Comparison of ENCODE assay signal across 9 cellular contexts in genomic region chr14:49897414-49897813, GRCh38. TPM values are rescaled to one million over a fixed set of nuclear protein-coding genes. Genes with fewer than 3 reads are reported as not detected.
DNase-seq lines count a peak whose midpoint lies in the region; ATAC-seq, FAIRE-seq and TF ChIP-seq lines count a peak whose summit lies in the region.
"Had no signal": no experiment of that assay in that cellular context is flagged by ENCODE, and none has a peak within 500 bp of the region (broad histone marks: within the 10 kb centered on the region; RNA-seq: fewer than 3 reads in every experiment).

No MANE protein-coding gene starts in this region.

- H3K4me3 ChIP-seq in BLaER1 treated with 17β-estradiol and CSF1 and Interleukin-3, amounts not matched to agents 10 nM and 100 nM, result peak overlapping the region in 9 of 10 experiments; percentile 79 to 99 (median 95); a peak in 14 of 20 replicates
- peak overlapping the region; percentile 98 for H3K4me3 ChIP-seq in Karpas-422 (ENCODE audit: low read length)
- H3K4me3 ChIP-seq in breast epithelium, result peak overlapping the region in 1 of 3 donors; percentile 21
- H3K4me3 ChIP-seq in pancreas, result peak overlapping the region in 1 of 4 donors; percentile 92

- H3K4me2 ChIP-seq in BLaER1 treated with 17β-estradiol and CSF1 and Interleukin-3, amounts not matched to agents 10 nM and 100 nM, result peak overlapping the region; percentile 80 to 98 (median 87); a peak in 21 of 22 replicates
- H3K4me2 ChIP-seq in Karpas-422 (ENCODE audit: low read depth, low read length, poor library complexity, severe bottlenecking), result peak overlapping the region; percentile 72

- peaks cover 55% of the 10 kb centered on the region for H3K79me2 ChIP-seq in Karpas-422 (ENCODE audit: low read length)

- no peak for FAIRE-seq in pancreas (lab: Jason Lieb, UNC)

- peaks cover 3% of the 10 kb centered on the region for H3K9me3 Mint-ChIP-seq in nephron progenitor cell

- DNase-seq in Karpas-422, result no peak
- DNase-seq in breast epithelium (ENCODE audit: low spot score in 2 of 2), result no peak
- DNase-seq in nephron progenitor cell, result no peak
- no peak for DNase-seq in posterior cingulate gyrus
- DNase-seq in COLO668 (lab: John Stamatoyannopoulos, UW; ENCODE audit: unreplicated experiment), result no peak
- DNase-seq in pancreas, result no peak
- DNase-seq: NCI-H1436 had no signal

- H3K27me3 Mint-ChIP-seq in nephron progenitor cell (ENCODE audit: low read depth, poor library complexity), result peaks cover 2% of the 10 kb centered on the region

- no peak overlapping the region for H2AFZ ChIP-seq in Karpas-422 (ENCODE audit: low read length)

- no peaks in the 10 kb centered on the region for H3K9me2 ChIP-seq in Karpas-422 (replicated peaks; ENCODE audit: insufficient read depth, low read length)

- peaks cover 15 to 40% (median 31%) of the 10 kb centered on the region in 10 experiments for H3K4me1 ChIP-seq in BLaER1 treated with 17β-estradiol and CSF1 and Interleukin-3, amounts not matched to agents 10 nM and 100 nM
- H3K4me1 ChIP-seq in Karpas-422 (ENCODE audit: low read length) (peaks cover 49% of the 10 kb centered on the region), breast epithelium (peaks cover 0 to 24% of the 10 kb centered on the region in 2 donors), pancreas (peaks cover 17 to 44% (median 40%) of the 10 kb centered on the region in 3 donors)

- no peaks in the 10 kb centered on the region for H3K27me3 ChIP-seq in BLaER1 treated with 17β-estradiol and CSF1 and Interleukin-3, amounts not matched to agents 10 nM and 100 nM
- H3K27me3 ChIP-seq in Karpas-422 (ENCODE audit: low read length) (no peaks in the 10 kb centered on the region), breast epithelium (no peaks in the 10 kb centered on the region), pancreas (no peaks in the 10 kb centered on the region)

- WGBS in pancreas, 2 donors, result 24 to 67% methylated on average over 1 of the region's 1 CpG

- peaks cover 39% of the 10 kb centered on the region for H3K36me3 Mint-ChIP-seq in nephron progenitor cell (ENCODE audit: low read depth)

- ATAC-seq in pancreas, result no peak
- ATAC-seq in HG02938 (IDR thresholded peaks at IDR 0.05; ENCODE audit: unreplicated experiment), result no peak

- H4K20me1 ChIP-seq in BLaER1 treated with 17β-estradiol and CSF1 and Interleukin-3, amounts not matched to agents 10 nM and 100 nM, result peaks cover 44 to 74% (median 62%) of the 10 kb centered on the region in 11 experiments
- peaks cover 31% of the 10 kb centered on the region for H4K20me1 ChIP-seq in Karpas-422 (ENCODE audit: insufficient read depth, low read depth, low read length)

- peaks cover 23 to 64% (median 40%) of the 10 kb centered on the region in 11 experiments; a peak in 21 of 22 replicates for H3K36me3 ChIP-seq in BLaER1 treated with 17β-estradiol and CSF1 and Interleukin-3, amounts not matched to agents 10 nM and 100 nM
- H3K36me3 ChIP-seq in Karpas-422 (ENCODE audit: insufficient read depth, low read length), result peaks cover 32% of the 10 kb centered on the region
- H3K36me3 ChIP-seq in breast epithelium, result no peaks in the 10 kb centered on the region
- peaks cover 0 to 6% (median 0%) of the 10 kb centered on the region in 3 donors for H3K36me3 ChIP-seq in pancreas

- peak overlapping the region; percentile 62 for H3K4me3 Mint-ChIP-seq in nephron progenitor cell

- peaks cover 38% of the 10 kb centered on the region for H3K4me1 Mint-ChIP-seq in nephron progenitor cell

- H3K9ac ChIP-seq in BLaER1 treated with 17β-estradiol and CSF1 and Interleukin-3, amounts not matched to agents 10 nM and 100 nM, result peak overlapping the region in 7 of 11 experiments; percentile 8 to 100 (median 98); a peak in 10 of 22 replicates
- H3K9ac ChIP-seq in Karpas-422 (ENCODE audit: low read length), result peak overlapping the region; percentile 3

- H3K27ac Mint-ChIP-seq in nephron progenitor cell, result no peak overlapping the region

- no peak for TF ChIP-seq POLR2A in breast epithelium (IDR thresholded peaks at IDR 0.05)

- peaks cover 0 to 5% (median 0%) of the 10 kb centered on the region in 11 experiments; a peak in 2 of 22 replicates for H3K9me3 ChIP-seq in BLaER1 treated with 17β-estradiol and CSF1 and Interleukin-3, amounts not matched to agents 10 nM and 100 nM (replicated peaks in 1 of 11)
- H3K9me3 ChIP-seq in Karpas-422 (ENCODE audit: low read length) (no peaks in the 10 kb centered on the region), breast epithelium (no peaks in the 10 kb centered on the region), pancreas (no peaks in the 10 kb centered on the region)

- peak overlapping the region in 5 of 11 experiments; percentile 12 to 98 (median 64); a peak in 8 of 22 replicates for H3K27ac ChIP-seq in BLaER1 treated with 17β-estradiol and CSF1 and Interleukin-3, amounts not matched to agents 10 nM and 100 nM
- H3K27ac ChIP-seq in Karpas-422 (ENCODE audit: low read length) (peak overlapping the region; percentile 91), breast epithelium (peak overlapping the region; percentile 20 to 99), pancreas (peak overlapping the region in 1 of 4 donors; percentile 20)

- intact Hi-C loops in breast epithelium (cut with DNase I; ENCODE audit: low total_unique reads), result loop anchor here (10.0 kb wide), 1 partner anchor 107 kb away; no protein-coding TSS in a partner anchor
- intact Hi-C loops in posterior cingulate gyrus (cut with DNase I), result no loop called here
- intact Hi-C loops in pancreas (cut with DNase I), result loop anchor here in 1 of 3 donors (10.0 kb wide), 1 partner anchor 107 kb away; no protein-coding TSS in a partner anchor

- TF ChIP-seq CTCF in breast epithelium (IDR thresholded peaks at IDR 0.05) (no peak), nephron progenitor cell (IDR thresholded peaks at IDR 0.05) (no peak), pancreas (IDR thresholded peaks at IDR 0.05) (no peak)

RNA-seq across cellular contexts. Expression of gene ARF6, which starts 4.5 kb away (rescaled TPM):
- total RNA-seq in Karpas-422 (2014; rRNA removed; shearing (Covaris generic); ENCODE audit: low replicate concordance), result 55.0 and 58.9 TPM in 2 replicates
- total RNA-seq in breast epithelium, result 10 to 100 TPM; 39.2 to 63.8 (median 44.2) TPM
- total RNA-seq in pancreas, result 10 to 100 TPM; 12.4 to 32.4 (median 16.6) TPM
- polyA plus RNA-seq in pancreas, result 10 to 100 TPM in 1 of 2 donors, 1 to 10 TPM in 1; 8.9 to 16.7 TPM

RNA-seq across cellular contexts. Expression of gene NEMF, which starts 44.8 kb away (rescaled TPM):
- 66.7 and 160 TPM in 2 replicates for total RNA-seq in Karpas-422 (2014; rRNA removed; shearing (Covaris generic); ENCODE audit: low replicate concordance)
- total RNA-seq in breast epithelium, result 100 to 1,000 TPM in 2 of 3 donors, 10 to 100 TPM in 1; 86.9 to 132 (median 125) TPM
- total RNA-seq in pancreas, result 10 to 100 TPM; 17.6 to 32.4 (median 21.7) TPM
- 10 to 100 TPM; 22.3 to 24.7 TPM for polyA plus RNA-seq in pancreas
